ENCODE assay signal across 15 cellular contexts in genomic region chr4:11323771-11324170, GRCh38.
DNase-seq lines count a peak whose midpoint lies in the region; TF ChIP-seq lines count a peak whose summit lies in the region.
"Had no signal": no experiment of that assay in that cellular context is flagged by ENCODE, and none has a peak within 500 bp of the region (broad histone marks: within the 10 kb centered on the region; RNA-seq: fewer than 3 reads in every experiment).

No MANE protein-coding gene starts in this region.

- CTCF ChIA-PET in HEK293 (lab: Yijun Ruan, JAX): no interaction called here

- H3K27me3 Mint-ChIP-seq in endothelial cell (ENCODE audit: unreplicated experiment): no peaks in the 10 kb centered on the region
- no peaks in the 10 kb centered on the region for H3K27me3 Mint-ChIP-seq in activated T-helper 1 cell treated with anti-CD3 and anti-CD28 coated beads, Interleukin-12 subunit alpha, Interleukin-12 subunit beta, Interleukin-2, Interleukin-4 antibody, amounts not matched to agents 30 ng/mL and 10 ng/mL and 1 ng/mL, durations not matched to agents 14 hours and 24 hours and 36 hours (ENCODE audit: insufficient read depth)

- H3K27ac ChIP-seq in HEK293 (ENCODE audit: extremely low read depth, low read depth, low read length) (no peak overlapping the region), iPS DF 6.9 (ENCODE audit: low read length) (no peak overlapping the region)
- H3K27ac ChIP-seq: GM23248 had no signal

- peaks cover 4% of the 10 kb centered on the region for H3K9me3 Mint-ChIP-seq in endothelial cell (ENCODE audit: unreplicated experiment)
- H3K9me3 Mint-ChIP-seq in activated T-helper 1 cell treated with anti-CD3 and anti-CD28 coated beads, Interleukin-12 subunit alpha, Interleukin-12 subunit beta, Interleukin-2, Interleukin-4 antibody, amounts not matched to agents 30 ng/mL and 10 ng/mL and 1 ng/mL, durations not matched to agents 14 hours and 24 hours and 36 hours: peaks cover 23% of the 10 kb centered on the region

- peaks cover 7% of the 10 kb centered on the region for H3K36me3 Mint-ChIP-seq in endothelial cell (ENCODE audit: low read depth, unreplicated experiment)
- H3K36me3 Mint-ChIP-seq in activated T-helper 1 cell treated with anti-CD3 and anti-CD28 coated beads, Interleukin-12 subunit alpha, Interleukin-12 subunit beta, Interleukin-2, Interleukin-4 antibody, amounts not matched to agents 30 ng/mL and 10 ng/mL and 1 ng/mL, durations not matched to agents 14 hours and 24 hours and 36 hours (ENCODE audit: low read depth): no peaks in the 10 kb centered on the region
- H3K36me3 Mint-ChIP-seq: CD4-positive, alpha-beta memory T cell had no signal

- POLR2A ChIA-PET in HEK293 (lab: Yijun Ruan, JAX): no interaction called here

- no peaks in the 10 kb centered on the region for H3K27me3 ChIP-seq in iPS DF 6.9 (ENCODE audit: control insufficient read depth, insufficient read depth, low read length)

- H3K4me1 Mint-ChIP-seq in endothelial cell (ENCODE audit: unreplicated experiment): no peaks in the 10 kb centered on the region
- H3K4me1 Mint-ChIP-seq in activated T-helper 1 cell treated with anti-CD3 and anti-CD28 coated beads, Interleukin-12 subunit alpha, Interleukin-12 subunit beta, Interleukin-2, Interleukin-4 antibody, amounts not matched to agents 30 ng/mL and 10 ng/mL and 1 ng/mL, durations not matched to agents 14 hours and 24 hours and 36 hours (ENCODE audit: low read depth): no peaks in the 10 kb centered on the region
- H3K4me1 Mint-ChIP-seq: CD4-positive, alpha-beta memory T cell had no signal

- H3K4me3 ChIP-seq in HEK293 (ENCODE audit: low read depth, low read length): no peak overlapping the region
- H3K4me3 ChIP-seq in iPS DF 6.9 (ENCODE audit: low read length): no peak overlapping the region
- H3K4me3 ChIP-seq: GM23248, HAP-1 had no signal

- no peak for DNase-seq in endothelial cell (ENCODE audit: low spot score)
- DNase-seq in iPS DF 6.9 (ENCODE audit: low read depth, low spot score): peak; percentile 2
- no peak for DNase-seq in stimulated activated CD8-positive, alpha-beta memory T cell treated with anti-CD3 and anti-CD28 coated beads, Interleukin-4, amount 100 ng/mL, for 48 hours
- DNase-seq in activated T-helper 1 cell treated with anti-CD3 and anti-CD28 coated beads, Interleukin-12 subunit alpha, Interleukin-12 subunit beta, Interleukin-2, Interleukin-4 antibody, amounts not matched to agents 30 ng/mL and 10 ng/mL and 1 ng/mL, durations not matched to agents 14 hours and 24 hours and 36 hours (ENCODE audit: low spot score): no peak
- DNase-seq in cortex of kidney (lab: John Stamatoyannopoulos, UW): no peak
- DNase-seq: C1 segment of cervical spinal cord; Calu3; CD4-positive, alpha-beta memory T cell; COR-L47; DMS53; DMS79 treated with DMSO at 0.1 percent for 48 hours; GF-D8; GM23248 had no signal

- peak overlapping the region; percentile 21 for H3K4me3 Mint-ChIP-seq in endothelial cell (ENCODE audit: unreplicated experiment)
- H3K4me3 Mint-ChIP-seq in activated T-helper 1 cell treated with anti-CD3 and anti-CD28 coated beads, Interleukin-12 subunit alpha, Interleukin-12 subunit beta, Interleukin-2, Interleukin-4 antibody, amounts not matched to agents 30 ng/mL and 10 ng/mL and 1 ng/mL, durations not matched to agents 14 hours and 24 hours and 36 hours: no peak overlapping the region
- H3K4me3 Mint-ChIP-seq: CD4-positive, alpha-beta memory T cell had no signal

- no peak for TF ChIP-seq CTCF in HEK293 (tag by site-specific recombination; IDR thresholded peaks at IDR 0.05)
- TF ChIP-seq CTCF in endothelial cell (IDR thresholded peaks at IDR 0.05; ENCODE audit: unreplicated experiment): no peak

- H3K9me3 ChIP-seq in HEK293 (ENCODE audit: control insufficient read depth, insufficient read depth, low read depth, low read length) (no peaks in the 10 kb centered on the region), iPS DF 6.9 (ENCODE audit: control insufficient read depth, insufficient read depth, low read length) (peaks cover 2% of the 10 kb centered on the region)
- H3K9me3 ChIP-seq: HAP-1 had no signal

- H3K27ac Mint-ChIP-seq in endothelial cell (ENCODE audit: unreplicated experiment): no peak overlapping the region
- no peak overlapping the region for H3K27ac Mint-ChIP-seq in activated T-helper 1 cell treated with anti-CD3 and anti-CD28 coated beads, Interleukin-12 subunit alpha, Interleukin-12 subunit beta, Interleukin-2, Interleukin-4 antibody, amounts not matched to agents 30 ng/mL and 10 ng/mL and 1 ng/mL, durations not matched to agents 14 hours and 24 hours and 36 hours
- H3K27ac Mint-ChIP-seq: CD4-positive, alpha-beta memory T cell had no signal

- H3K4me1 ChIP-seq in HEK293 (ENCODE audit: control insufficient read depth, insufficient read depth, low read length) (no peaks in the 10 kb centered on the region), iPS DF 6.9 (ENCODE audit: control insufficient read depth, insufficient read depth, low read length) (no peaks in the 10 kb centered on the region)
- H3K4me1 ChIP-seq: HAP-1 had no signal

- intact Hi-C loops in activated T-helper 1 cell treated with anti-CD3 and anti-CD28 coated beads, Interleukin-12 subunit alpha, Interleukin-12 subunit beta, Interleukin-2, Interleukin-4 antibody, amounts not matched to agents 30 ng/mL and 10 ng/mL and 1 ng/mL, durations not matched to agents 14 hours and 24 hours and 36 hours (cut with micrococcal nuclease): no loop called here

- H3K36me3 ChIP-seq in HEK293 (ENCODE audit: control insufficient read depth in 2 of 2, insufficient read depth in 1 of 2, low read length in 2 of 2): no peaks in the 10 kb centered on the region
- H3K36me3 ChIP-seq in iPS DF 6.9 (ENCODE audit: control insufficient read depth, insufficient read depth, low read length): no peaks in the 10 kb centered on the region
- H3K36me3 ChIP-seq: HAP-1 had no signal

TF ChIP-seq in HEK293, 187 proteins besides CTCF, POLR2A, EP300 and RAD21:
- no peak for TF ChIP-seq ZNF366 (tag by site-specific recombination; conservative IDR thresholded peaks at IDR 0.05)
- TF ChIP-seq ZNF585B (tag by site-specific recombination; IDR thresholded peaks at IDR 0.05): peak; percentile 71
- no peak for TF ChIP-seq ZNF449 (tag by site-specific recombination; IDR thresholded peaks at IDR 0.05)
